In genomic region chr19:45092747-45093678, GRCh38 we compare ENCODE assay signal across 8 cellular contexts. TPM values are rescaled to one million over a fixed set of nuclear protein-coding genes. Genes with fewer than 3 reads are reported as not detected.
DNase-seq lines count a peak whose midpoint lies in the region; ATAC-seq, FAIRE-seq and TF ChIP-seq lines count a peak whose summit lies in the region.

Gene PPP1R37, plus strand, starts transcription at chr19:45093179. Its CDS starts 147 bp downstream, at chr19:45093326.

- H4K20me1 ChIP-seq in OCI-LY1 (ENCODE audit: insufficient read depth, low read length) = no peaks in the 10 kb centered on the region

- DNase-seq in COLO668 (lab: John Stamatoyannopoulos, UW; ENCODE audit: unreplicated experiment) = peak; percentile 97
- DNase-seq in HuH-7 (ENCODE audit: low spot score) = peak; percentile 98
- peak; percentile 85 for DNase-seq in activated CD8-positive, alpha-beta memory T cell treated with anti-CD3 and anti-CD28 coated beads, Interleukin-2, amount 50 U/mL, for 24 hours (ENCODE audit: extremely low read depth)
- peak; percentile 73 for DNase-seq in stimulated activated CD8-positive, alpha-beta memory T cell treated with anti-CD3 and anti-CD28 coated beads, Interleukin-15, amount 100 ng/mL, for 24 hours (ENCODE audit: low read depth)

- H3K9me3 ChIP-seq in OCI-LY1 (ENCODE audit: low read length) (no peaks in the 10 kb centered on the region), mesodermal cell (ENCODE audit: control insufficient read depth, low read length) (no peaks in the 10 kb centered on the region)

- peak; percentile 89 for FAIRE-seq in endometrium (lab: Jason Lieb, UNC)

- no peak for TF ChIP-seq CTCF in OCI-LY1 (IDR thresholded peaks at IDR 0.05; ENCODE audit: low read length)

- no peak within 1 kb of the TSS for H2AFZ ChIP-seq in OCI-LY1 (ENCODE audit: low read length)

- WGBS in mesodermal cell (ENCODE audit: insufficient coverage in 2 of 2), 2 experiments = 0% methylated on average over 75 to 103 of the region's 103 CpGs

- H3K36me3 ChIP-seq in OCI-LY1 (ENCODE audit: insufficient read depth, low read length) = peaks cover 31% of the 10 kb centered on the region
- H3K36me3 ChIP-seq in mesodermal cell (ENCODE audit: control insufficient read depth, insufficient read depth, low read length) = peaks cover 41% of the 10 kb centered on the region

- H3K4me1 ChIP-seq in OCI-LY1 (ENCODE audit: insufficient read depth, low read length, severe bottlenecking) (peaks cover 39% of the 10 kb centered on the region), mesodermal cell (ENCODE audit: control insufficient read depth, insufficient read depth, low read length, poor library complexity, severe bottlenecking) (peaks cover 9% of the 10 kb centered on the region)

- peak; percentile 68 for ATAC-seq in GM21381 (IDR thresholded peaks at IDR 0.05; ENCODE audit: unreplicated experiment)

- no peaks in the 10 kb centered on the region for H3K27me3 ChIP-seq in OCI-LY1 (ENCODE audit: insufficient read depth, low read length)

- H3K4me2 ChIP-seq in OCI-LY1 (ENCODE audit: low read length) = peak within 1 kb of the TSS; percentile 96

- peak within 1 kb of the TSS; percentile 89 for H3K9ac ChIP-seq in OCI-LY1 (ENCODE audit: low read length)

- peak within 1 kb of the TSS; percentile 83 for H3K27ac ChIP-seq in OCI-LY1 (ENCODE audit: low read depth, low read length, poor library complexity, severe bottlenecking)
- H3K27ac ChIP-seq in mesodermal cell (ENCODE audit: low read depth, low read length, severe bottlenecking) = peak within 1 kb of the TSS; percentile 90

- H3K9me2 ChIP-seq in OCI-LY1 (ENCODE audit: low read depth, low read length) = no peaks in the 10 kb centered on the region

- H3K4me3 ChIP-seq in OCI-LY1 (ENCODE audit: low read depth, low read length, poor library complexity, severe bottlenecking) (peak within 1 kb of the TSS; percentile 80), mesodermal cell (ENCODE audit: extremely low read depth, insufficient read depth, low read length, poor library complexity, severe bottlenecking) (peak within 1 kb of the TSS; percentile 95)

- peaks cover 40% of the 10 kb centered on the region for H3K79me2 ChIP-seq in OCI-LY1 (ENCODE audit: insufficient read depth, low read length)

- no peaks in the 10 kb centered on the region for H3F3A ChIP-seq in OCI-LY1 (ENCODE audit: insufficient read depth, low read length)

RNA-seq across cellular contexts. Expression of gene PPP1R37, which starts in this region (rescaled TPM):
- 22.5 TPM for polyA plus RNA-seq in mesodermal cell (2013, experiment 1 of 2)
- polyA plus RNA-seq in mesodermal cell (2013, experiment 2 of 2) = 17.7 TPM

Comparison
In these comparisons a context has a peak if more than half of its experiments do, and no peak if none do; other contexts are left out.
1. Peak in every context shown above with its lines: DNase-seq, ATAC-seq, H3K4me3 ChIP-seq and H3K27ac ChIP-seq.